ENCODE assay signal across 8 cellular contexts in genomic region chr10:102649770-102650654, GRCh38. TPM values are rescaled to one million over a fixed set of nuclear protein-coding genes. Genes with fewer than 3 reads are reported as not detected.
DNase-seq lines count a peak whose midpoint lies in the region; TF ChIP-seq lines count a peak whose summit lies in the region.

No MANE protein-coding gene starts in this region.

- peak overlapping the region; percentile 97 for H3K9ac ChIP-seq in BLaER1
- peak overlapping the region; percentile 30; the same call in 1 of the 2 replicates for H3K9ac ChIP-seq in OCI-LY3 (ENCODE audit: low read length)
- peak overlapping the region; percentile 90 for H3K9ac ChIP-seq in neuronal stem cell (ENCODE audit: low read depth, low read length, poor library complexity)

- no peak overlapping the region for H2AFZ ChIP-seq in OCI-LY3 (ENCODE audit: low read depth, low read length)
- peak overlapping the region; percentile 19 for H2AFZ ChIP-seq in neuronal stem cell (ENCODE audit: low read length)

- H4K20me1 ChIP-seq in BLaER1 = peaks cover 99% of the 10 kb centered on the region
- H4K20me1 ChIP-seq in OCI-LY3 (ENCODE audit: insufficient read depth, low read length) = peaks cover 48% of the 10 kb centered on the region

- no CpG with 5 or more reads among the region's 12 CpGs for WGBS in neuronal stem cell (ENCODE audit: extremely low coverage in 2 of 2, insufficient read length in 2 of 2, insufficient replicate concordance in 1 of 2), 2 donors

- peaks cover 32% of the 10 kb centered on the region for H3K79me1 ChIP-seq in neuronal stem cell (ENCODE audit: low read depth, low read length)

- H3K4me1 ChIP-seq in BLaER1 = peaks cover 75% of the 10 kb centered on the region
- peaks cover 64% of the 10 kb centered on the region for H3K4me1 ChIP-seq in OCI-LY3 (ENCODE audit: low read length)
- peaks cover 51 to 60% of the 10 kb centered on the region in 2 donors for H3K4me1 ChIP-seq in neuronal stem cell (ENCODE audit: control insufficient read depth in 2 of 2, insufficient read depth in 1 of 2, low read depth in 1 of 2, low read length in 2 of 2)

- no peak for TF ChIP-seq CTCF in OCI-LY3 (IDR thresholded peaks at IDR 0.05; ENCODE audit: low read depth, low read length)
- no peak for TF ChIP-seq CTCF in epithelial cell of proximal tubule (conservative IDR thresholded peaks at IDR 0.05; ENCODE audit: low read depth, low read length)

- H4K8ac ChIP-seq in neuronal stem cell (ENCODE audit: low read depth, low read length) = peak overlapping the region; percentile 97

- H3K27ac ChIP-seq in BLaER1 = peak overlapping the region; percentile 98
- 0 out of 2 replicates have a peak overlapping the region, but pooled peaks have one; percentile 96 for H3K27ac ChIP-seq in OCI-LY3 (ENCODE audit: low read length)
- H3K27ac ChIP-seq in neuronal stem cell (replicated peaks; ENCODE audit: low read length) = peak overlapping the region; percentile 100

- peak overlapping the region; percentile 97 for H2BK120ac ChIP-seq in neuronal stem cell (ENCODE audit: low read depth, low read length)

- no peak overlapping the region for H3K23ac ChIP-seq in neuronal stem cell (ENCODE audit: low read depth, low read length, poor library complexity)

- H2BK15ac ChIP-seq in neuronal stem cell (ENCODE audit: low read length) = peak overlapping the region; percentile 24

- H3K14ac ChIP-seq in neuronal stem cell (ENCODE audit: low read length) = peak overlapping the region; percentile 94

- no peaks in the 10 kb centered on the region for H3K27me3 ChIP-seq in BLaER1
- no peaks in the 10 kb centered on the region for H3K27me3 ChIP-seq in OCI-LY3 (ENCODE audit: low read depth, low read length)
- no peaks in the 10 kb centered on the region for H3K27me3 ChIP-seq in neuronal stem cell (ENCODE audit: control insufficient read depth in 3 of 3, insufficient read depth in 3 of 3, low read depth in 1 of 3, low read length in 3 of 3)

- peaks cover 77% of the 10 kb centered on the region for H3K79me2 ChIP-seq in OCI-LY3 (ENCODE audit: low read length)

- H3K36me3 ChIP-seq in BLaER1 (peaks cover 55% of the 10 kb centered on the region), OCI-LY3 (replicated peaks; ENCODE audit: low read depth, low read length) (peaks cover 9% of the 10 kb centered on the region), neuronal stem cell (replicated peaks in 1 of 2; ENCODE audit: control insufficient read depth in 2 of 2, insufficient read depth in 2 of 2, low read length in 2 of 2) (peaks cover 9 to 72% of the 10 kb centered on the region in 2 donors)

- H3K4me2 ChIP-seq in BLaER1 (peak overlapping the region; percentile 97), OCI-LY3 (ENCODE audit: low read length) (peak overlapping the region; percentile 86), neuronal stem cell (ENCODE audit: insufficient read depth, low read length, poor library complexity, severe bottlenecking) (peak overlapping the region; percentile 72)

- no peak for DNase-seq in epithelial cell of proximal tubule (ENCODE audit: low read depth)
- no peak for DNase-seq in neuronal stem cell (ENCODE audit: low spot score)
- DNase-seq in inferior parietal cortex (ENCODE audit: extremely low spot score) = no peak
- no peak for DNase-seq in GDM1 (lab: John Stamatoyannopoulos, UW)
- no peak for DNase-seq in AG08396 (ENCODE audit: low spot score)
- DNase-seq in stimulated activated CD4-positive, alpha-beta T cell treated with anti-CD3 and anti-CD28 coated beads, Interleukin-12 subunit alpha, Interleukin-12 subunit beta, amount 100 ng/mL, for 4 hours = no peak

- peak overlapping the region; percentile 98 for H3K18ac ChIP-seq in neuronal stem cell (ENCODE audit: low read length)

- H3K9me3 ChIP-seq in BLaER1 (no peaks in the 10 kb centered on the region), OCI-LY3 (ENCODE audit: insufficient read depth, low read length) (no peaks in the 10 kb centered on the region), neuronal stem cell (replicated peaks in 1 of 2; ENCODE audit: control insufficient read depth in 2 of 2, insufficient read depth in 1 of 2, low read depth in 1 of 2, low read length in 2 of 2) (no peaks in the 10 kb centered on the region)

- peak overlapping the region; percentile 89 for H2BK5ac ChIP-seq in neuronal stem cell (ENCODE audit: low read length)

- H2AK5ac ChIP-seq in neuronal stem cell (ENCODE audit: low read depth, low read length) = peak overlapping the region; percentile 98

- peak overlapping the region; percentile 76 for H4K91ac ChIP-seq in neuronal stem cell (ENCODE audit: low read depth, low read length, poor library complexity)

- peak overlapping the region; percentile 80 for H3K4ac ChIP-seq in neuronal stem cell (ENCODE audit: low read length)

- H3K4me3 ChIP-seq in BLaER1 = peak overlapping the region; percentile 95
- H3K4me3 ChIP-seq in OCI-LY3 (ENCODE audit: low read length) = peak overlapping the region; percentile 43; the same call in 1 of the 2 replicates
- H3K4me3 ChIP-seq in epithelial cell of proximal tubule (ENCODE audit: low read depth, low read length) = peak overlapping the region; percentile 81
- H3K4me3 ChIP-seq in neuronal stem cell (ENCODE audit: low read length in 2 of 2) = peak overlapping the region in 1 of 2 donors; percentile 24

- peak overlapping the region; percentile 86 for H2BK12ac ChIP-seq in neuronal stem cell (ENCODE audit: low read length)

RNA-seq across cellular contexts. Expression of gene TRIM8, which starts 5.7 kb away (rescaled TPM):
- 120 and 182 TPM in 2 replicates for total RNA-seq in epithelial cell of proximal tubule
- 33.0 TPM for polyA plus RNA-seq in neuronal stem cell (2013, experiment 1 of 2)
- 34.2 TPM for polyA plus RNA-seq in neuronal stem cell (2013, experiment 2 of 2)

Comparison
In these comparisons a context has a peak if more than half of its experiments do, and no peak if none do; other contexts are left out.
1. H3K9ac ChIP-seq: peak in every context shown above with its lines; median percentile 97 in BLaER1; 90 in neuronal stem cell; 30 in OCI-LY3.